Comparison of ENCODE assay signal across 8 cellular contexts in genomic region chr5:138468133-138468965, GRCh38. TPM values are rescaled to one million over a fixed set of nuclear protein-coding genes. Genes with fewer than 3 reads are reported as not detected.
DNase-seq lines count a peak whose midpoint lies in the region; ATAC-seq, FAIRE-seq and TF ChIP-seq lines count a peak whose summit lies in the region.

No MANE protein-coding gene starts in this region.

- peak; percentile 68 for DNase-seq in right atrium auricular region (ENCODE audit: low spot score)
- no peak for DNase-seq in left cardiac atrium
- DNase-seq in kidney: no peak
- DNase-seq in upper lobe of right lung: no peak
- no peak for DNase-seq in NCI-H446 (lab: John Stamatoyannopoulos, UW)

- H3K27ac ChIP-seq in right atrium auricular region: no peak overlapping the region
- H3K27ac ChIP-seq in kidney (ENCODE audit: low read depth in 2 of 2, low read length in 2 of 2): no peak overlapping the region
- H3K27ac ChIP-seq in upper lobe of right lung: no peak overlapping the region

- ATAC-seq in left cardiac atrium (no peak), upper lobe of right lung (no peak), GM19452 (IDR thresholded peaks at IDR 0.05; ENCODE audit: unreplicated experiment) (no peak), HG03196 (IDR thresholded peaks at IDR 0.05; ENCODE audit: unreplicated experiment) (no peak)

- H3K4me1 ChIP-seq in right atrium auricular region (peaks cover 0 to 30% of the 10 kb centered on the region in 2 donors), kidney (ENCODE audit: control insufficient read depth in 1 of 2, insufficient read depth in 1 of 2, low read depth in 1 of 2, low read length in 2 of 2) (peaks cover 3 to 12% of the 10 kb centered on the region in 2 donors), upper lobe of right lung (peaks cover 23% of the 10 kb centered on the region)

- H3K4me3 Mint-ChIP-seq in activated naive CD8-positive, alpha-beta T cell: peak overlapping the region; percentile 90

- H3K4me3 ChIP-seq in right atrium auricular region (peak overlapping the region in 1 of 2 donors; percentile 73), kidney (ENCODE audit: low read length in 2 of 2) (peak overlapping the region; percentile 78 to 88), upper lobe of right lung (peak overlapping the region; percentile 86)

- TF ChIP-seq CTCF in right atrium auricular region (IDR thresholded peaks at IDR 0.05) (no peak), kidney (IDR thresholded peaks at IDR 0.05; ENCODE audit: borderline replicate concordance, extremely low read depth, insufficient read depth) (no peak), upper lobe of right lung (IDR thresholded peaks at IDR 0.05) (no peak)

- H3K36me3 Mint-ChIP-seq in activated naive CD8-positive, alpha-beta T cell: peaks cover 14% of the 10 kb centered on the region

- no peaks in the 10 kb centered on the region for H3K27me3 Mint-ChIP-seq in activated naive CD8-positive, alpha-beta T cell

- intact Hi-C loops in left cardiac atrium (cut with DNase I): no loop called here
- intact Hi-C loops in kidney (cut with DNase I): no loop called here
- intact Hi-C loops in upper lobe of right lung (cut with DNase I): no loop called here

- peak overlapping the region; percentile 46 for H3K27ac Mint-ChIP-seq in activated naive CD8-positive, alpha-beta T cell

- H3K36me3 ChIP-seq in right atrium auricular region (peaks cover 18% of the 10 kb centered on the region), kidney (ENCODE audit: control insufficient read depth in 1 of 2, insufficient read depth in 2 of 2, low read length in 2 of 2) (peaks cover 6 to 23% of the 10 kb centered on the region in 2 donors), upper lobe of right lung (peaks cover 14% of the 10 kb centered on the region)

- no peaks in the 10 kb centered on the region for H3K27me3 ChIP-seq in right atrium auricular region
- no peaks in the 10 kb centered on the region for H3K27me3 ChIP-seq in upper lobe of right lung

- peak; percentile 50 for FAIRE-seq in kidney (lab: Jason Lieb, UNC)

- H3K9me3 ChIP-seq in right atrium auricular region (no peaks in the 10 kb centered on the region), kidney (ENCODE audit: control insufficient read depth in 1 of 2, low read length in 2 of 2) (no peaks in the 10 kb centered on the region), upper lobe of right lung (no peaks in the 10 kb centered on the region)

- H3K9ac ChIP-seq in kidney (ENCODE audit: low read length in 2 of 2): no peak overlapping the region

- H3K4me1 Mint-ChIP-seq in activated naive CD8-positive, alpha-beta T cell (ENCODE audit: low read depth): peaks cover 24% of the 10 kb centered on the region

- no peaks in the 10 kb centered on the region for H3K9me3 Mint-ChIP-seq in activated naive CD8-positive, alpha-beta T cell (ENCODE audit: low read depth)

RNA-seq across cellular contexts. Expression of gene EGR1, which starts 3.1 kb away (rescaled TPM):
- total RNA-seq in right atrium auricular region: 10 to 100 TPM; 17.3 to 73.0 TPM
- 10 to 100 TPM; 29.1 to 71.9 TPM for total RNA-seq in left cardiac atrium
- 68.6 TPM for total RNA-seq in kidney
- 65.8 TPM for polyA plus RNA-seq in kidney (ENCODE audit: insufficient read depth, low read depth, low replicate concordance)
- total RNA-seq in upper lobe of right lung: 85.6 TPM

RNA-seq across cellular contexts. Expression of gene REEP2, which starts 29.5 kb away (rescaled TPM):
- total RNA-seq in right atrium auricular region (10 to 100 TPM; 27.5 to 28.4 TPM), left cardiac atrium (10 to 100 TPM; 15.6 to 17.0 TPM), kidney (1.9 TPM), upper lobe of right lung (0.55 TPM)
- 8.8 TPM for polyA plus RNA-seq in kidney (ENCODE audit: insufficient read depth, low read depth, low replicate concordance)
